Comparison of ENCODE assay signal across 2 cellular contexts in genomic region chr1:115811140-115811828, GRCh38.
TF ChIP-seq lines count a peak whose summit lies in the region.

No MANE protein-coding gene starts in this region.

TF ChIP-seq in K562, 482 proteins besides CTCF, POLR2A, EP300 and RAD21 (continues in another document):
- TF ChIP-seq NCOA4 (IDR thresholded peaks at IDR 0.05; ENCODE audit: partially characterized antibody) = no peak
- 0 out of 4 replicates have a peak, but pooled peaks of 1 of the 2 experiments have one; percentile 35 for TF ChIP-seq ZNF639 (CRISPR knock-in tag; conservative IDR thresholded peaks at IDR 0.05 in 1 of 2, IDR thresholded peaks at IDR 0.05 in 1 of 2)
- TF ChIP-seq ELF1 (tag; IDR thresholded peaks at IDR 0.05) = peak; percentile 69
- TF ChIP-seq NR2C2 (CRISPR knock-in tag; IDR thresholded peaks at IDR 0.05) = no peak
- TF ChIP-seq NR2C2 (tag; IDR thresholded peaks at IDR 0.05) = peak; percentile 22; the same call in 1 of the 2 replicates
- TF ChIP-seq JUNB (CRISPR knock-in tag; conservative IDR thresholded peaks at IDR 0.05) = peak; percentile 39; the same call in 1 of the 2 replicates
- no peak for TF ChIP-seq E2F5 (CRISPR knock-in tag; IDR thresholded peaks at IDR 0.05)
- TF ChIP-seq ZBTB17 (CRISPR knock-in tag; IDR thresholded peaks at IDR 0.05) = no peak
- no peak for TF ChIP-seq RBM34 (IDR thresholded peaks at IDR 0.05; ENCODE audit: borderline replicate concordance, insufficient read depth, low read length)
- peak; percentile 71 for TF ChIP-seq ZNF589 (CRISPR knock-in tag; IDR thresholded peaks at IDR 0.05; ENCODE audit: low read depth)
- no peak for TF ChIP-seq SIN3A (IDR thresholded peaks at IDR 0.05; ENCODE audit: borderline replicate concordance in 2 of 2, control insufficient read depth in 1 of 2, low read depth in 2 of 2, low read length in 2 of 2)
- TF ChIP-seq ARID3B (CRISPR knock-in tag; IDR thresholded peaks at IDR 0.05; ENCODE audit: borderline replicate concordance) = no peak
- TF ChIP-seq ZNF584 (CRISPR knock-in tag; IDR thresholded peaks at IDR 0.05; ENCODE audit: low read depth) = peak; percentile 27; the same call in 1 of the 2 replicates
- no peak for TF ChIP-seq ZNF121 (CRISPR knock-in tag; conservative IDR thresholded peaks at IDR 0.05)
- TF ChIP-seq HDGF (IDR thresholded peaks at IDR 0.05) = no peak
- peak; percentile 19; the same call in 1 of the 2 replicates for TF ChIP-seq USF2 (CRISPR knock-in tag; IDR thresholded peaks at IDR 0.05)
- TF ChIP-seq TFE3 (CRISPR knock-in tag; IDR thresholded peaks at IDR 0.05) = peak; percentile 52
- TF ChIP-seq ZNF165 (CRISPR knock-in tag; IDR thresholded peaks at IDR 0.05; ENCODE audit: borderline replicate concordance) = no peak
- TF ChIP-seq E2F3 (CRISPR knock-in tag; IDR thresholded peaks at IDR 0.05) = no peak

TF ChIP-seq in GM23338, 12 proteins besides CTCF, POLR2A, EP300 and RAD21:
- TF ChIP-seq JUNB (IDR thresholded peaks at IDR 0.05; ENCODE audit: unreplicated experiment) (no peak), EZH2 (IDR thresholded peaks at IDR 0.05; ENCODE audit: low read depth, unreplicated experiment) (no peak), ETS1 (IDR thresholded peaks at IDR 0.05) (no peak), STAT1 (IDR thresholded peaks at IDR 0.05; ENCODE audit: unreplicated experiment) (no peak)
